Comparison of ENCODE assay signal across 8 cellular contexts in genomic region chr3:108091498-108092259, GRCh38. TPM values are rescaled to one million over a fixed set of nuclear protein-coding genes. Genes with fewer than 3 reads are reported as not detected.
DNase-seq lines count a peak whose midpoint lies in the region; ATAC-seq and TF ChIP-seq lines count a peak whose summit lies in the region.

No MANE protein-coding gene starts in this region.

- CTCF ChIA-PET in CD8-positive, alpha-beta memory T cell (lab: Charles Lee): interaction anchor here (1.0 to 1.8 kb wide), 4 partner anchors 13 to 133 kb away, joined by 3 to 9 read pairs (median 3); no protein-coding TSS in a partner anchor

- H3K36me3 ChIP-seq in CD8-positive, alpha-beta memory T cell (ENCODE audit: insufficient read depth, low read length): no peaks in the 10 kb centered on the region
- H3K36me3 ChIP-seq in aorta (ENCODE audit: control insufficient read depth in 1 of 2, insufficient read depth in 2 of 2, low read length in 1 of 2): no peaks in the 10 kb centered on the region

- peak in 3 of 5 donors; percentile 10 to 66 (median 63) for DNase-seq in CD8-positive, alpha-beta memory T cell
- peak; percentile 28 to 45 for DNase-seq in activated CD4-positive, alpha-beta T cell treated with anti-CD3 and anti-CD28 coated beads, Interleukin-2, amount 50 U/mL, for 48 hours
- DNase-seq in effector memory CD8-positive, alpha-beta T cell: no peak
- no peak for DNase-seq in naive B cell
- DNase-seq in aorta: no peak
- no peak for DNase-seq in OCI-M2 (lab: John Stamatoyannopoulos, UW; ENCODE audit: unreplicated experiment)
- no peak for DNase-seq in GM10266 (ENCODE audit: extremely low spot score)

- ATAC-seq in HG03139 (IDR thresholded peaks at IDR 0.05; ENCODE audit: unreplicated experiment): peak; percentile 5
- no peak for ATAC-seq in effector memory CD8-positive, alpha-beta T cell (replicated peaks)
- no peak for ATAC-seq in naive B cell (ENCODE audit: low read depth in 2 of 2)
- ATAC-seq in aorta (ENCODE audit: low FRiP score): no peak

- POLR2A ChIA-PET in CD8-positive, alpha-beta memory T cell (lab: Charles Lee): interaction anchor here (1.0 to 3.3 kb wide), 3 partner anchors 34 to 567 kb away, joined by 3 to 14 read pairs (median 4); partner anchors contain the start of gene IFT57

- intact Hi-C loops in aorta (cut with DNase I): loop anchor here (5.0 to 10.0 kb wide), 2 partner anchors 133 to 134 kb away; partner anchors contain the start of gene IFT57 (in 1 of the 2)

- no peak for TF ChIP-seq CTCF in GM10266 (IDR thresholded peaks at IDR 0.05; ENCODE audit: control insufficient read depth, insufficient read depth, low read depth, missing control alignments)

- H3K27me3 Mint-ChIP-seq in CD8-positive, alpha-beta memory T cell: peaks cover 0 to 5% of the 10 kb centered on the region in 2 donors
- H3K27me3 Mint-ChIP-seq in effector memory CD8-positive, alpha-beta T cell: no peaks in the 10 kb centered on the region
- no peaks in the 10 kb centered on the region for H3K27me3 Mint-ChIP-seq in naive B cell

- peak overlapping the region; percentile 62 for H3K4me3 ChIP-seq in CD8-positive, alpha-beta memory T cell (ENCODE audit: low read length)
- peak overlapping the region; percentile 73 to 80 for H3K4me3 ChIP-seq in aorta (ENCODE audit: low read length in 2 of 2)

- H3K27me3 ChIP-seq in CD8-positive, alpha-beta memory T cell (ENCODE audit: insufficient read depth, low read length, poor library complexity, severe bottlenecking): no peaks in the 10 kb centered on the region
- no peaks in the 10 kb centered on the region for H3K27me3 ChIP-seq in aorta (ENCODE audit: control insufficient read depth in 1 of 2, insufficient read depth in 2 of 2, low read length in 1 of 2)

- peaks cover 33 to 40% (median 36%) of the 10 kb centered on the region in 3 donors for H3K4me1 Mint-ChIP-seq in CD8-positive, alpha-beta memory T cell
- H3K4me1 Mint-ChIP-seq in effector memory CD8-positive, alpha-beta T cell (ENCODE audit: low read depth in 2 of 2): peaks cover 25 to 28% of the 10 kb centered on the region in 2 donors
- H3K4me1 Mint-ChIP-seq in naive B cell: peaks cover 25 to 36% (median 31%) of the 10 kb centered on the region in 3 donors

- H3K27ac Mint-ChIP-seq in CD8-positive, alpha-beta memory T cell: peak overlapping the region; percentile 91 to 100 (median 97)
- H3K27ac Mint-ChIP-seq in effector memory CD8-positive, alpha-beta T cell: peak overlapping the region; percentile 99
- H3K27ac Mint-ChIP-seq in naive B cell: peak overlapping the region; percentile 96 to 99 (median 98)

- H3K36me3 Mint-ChIP-seq in CD8-positive, alpha-beta memory T cell: peaks cover 0 to 15% (median 2%) of the 10 kb centered on the region in 3 donors
- peaks cover 27% of the 10 kb centered on the region for H3K36me3 Mint-ChIP-seq in effector memory CD8-positive, alpha-beta T cell (ENCODE audit: insufficient read depth)
- H3K36me3 Mint-ChIP-seq in naive B cell: peaks cover 0 to 14% of the 10 kb centered on the region in 2 donors

- H3K27ac ChIP-seq in CD8-positive, alpha-beta memory T cell (ENCODE audit: low read depth, low read length): peak overlapping the region; percentile 97
- H3K27ac ChIP-seq in aorta (ENCODE audit: low read depth in 1 of 2, low read length in 2 of 2): no peak overlapping the region

- 27 to 29% methylated on average over 42 of the region's 42 CpGs for WGBS in aorta, 2 donors

- H3K4me1 ChIP-seq in CD8-positive, alpha-beta memory T cell (ENCODE audit: insufficient read depth, low read length): peaks cover 44% of the 10 kb centered on the region
- no peaks in the 10 kb centered on the region for H3K4me1 ChIP-seq in aorta (ENCODE audit: control insufficient read depth in 1 of 2, insufficient read depth in 2 of 2, low read length in 2 of 2)

- H3K9me3 ChIP-seq in CD8-positive, alpha-beta memory T cell (ENCODE audit: low read length): no peaks in the 10 kb centered on the region
- no peaks in the 10 kb centered on the region for H3K9me3 ChIP-seq in aorta (ENCODE audit: control insufficient read depth, low read length)

- H3K4me3 Mint-ChIP-seq in CD8-positive, alpha-beta memory T cell: peak overlapping the region; percentile 84 to 98 (median 90)
- no peak overlapping the region for H3K4me3 Mint-ChIP-seq in effector memory CD8-positive, alpha-beta T cell
- peak overlapping the region in 7 of 8 donors; percentile 85 to 99 (median 95) for H3K4me3 Mint-ChIP-seq in naive B cell

- peaks cover 0 to 2% (median 0%) of the 10 kb centered on the region in 5 donors for H3K9me3 Mint-ChIP-seq in CD8-positive, alpha-beta memory T cell
- H3K9me3 Mint-ChIP-seq in effector memory CD8-positive, alpha-beta T cell: peaks cover 0 to 2% of the 10 kb centered on the region in 2 donors
- H3K9me3 Mint-ChIP-seq in naive B cell: peaks cover 0 to 4% (median 0%) of the 10 kb centered on the region in 7 donors

RNA-seq across cellular contexts. Expression of gene CD47, which starts 0.8 kb away (rescaled TPM):
- 100 to 1,000 TPM; 126 to 131 TPM for total RNA-seq in CD8-positive, alpha-beta memory T cell
- 232 TPM for polyA plus RNA-seq in CD8-positive, alpha-beta memory T cell
- 100 to 1,000 TPM; 219 to 439 (median 284) TPM for polyA plus RNA-seq in naive B cell (ENCODE audit: low read depth in 6 of 6)
- 10 to 100 TPM; 79.0 to 96.7 TPM for total RNA-seq in aorta
- 10 to 100 TPM; 14.9 to 38.8 TPM for polyA plus RNA-seq in aorta

Comparison
In these comparisons a context has a peak if more than half of its experiments do, and no peak if none do; other contexts are left out.
1. DNase-seq: peak in CD8-positive, alpha-beta memory T cell (3 of 5) and activated CD4-positive, alpha-beta T cell treated with anti-CD3 and anti-CD28 coated beads, Interleukin-2, amount 50 U/mL, for 48 hours (2 of 2); none in effector memory CD8-positive, alpha-beta T cell (0 of 3), naive B cell (single experiment), aorta (0 of 2), OCI-M2 (single experiment) and GM10266 (single experiment).
2. H3K4me3 Mint-ChIP-seq: peak in CD8-positive, alpha-beta memory T cell (7 of 7) and naive B cell (7 of 8); none in effector memory CD8-positive, alpha-beta T cell (0 of 2).
3. Peak in every context shown above with its lines, with median percentiles within 50 percentile points of each other: H3K27ac Mint-ChIP-seq.